In the genomic region with DNA sequence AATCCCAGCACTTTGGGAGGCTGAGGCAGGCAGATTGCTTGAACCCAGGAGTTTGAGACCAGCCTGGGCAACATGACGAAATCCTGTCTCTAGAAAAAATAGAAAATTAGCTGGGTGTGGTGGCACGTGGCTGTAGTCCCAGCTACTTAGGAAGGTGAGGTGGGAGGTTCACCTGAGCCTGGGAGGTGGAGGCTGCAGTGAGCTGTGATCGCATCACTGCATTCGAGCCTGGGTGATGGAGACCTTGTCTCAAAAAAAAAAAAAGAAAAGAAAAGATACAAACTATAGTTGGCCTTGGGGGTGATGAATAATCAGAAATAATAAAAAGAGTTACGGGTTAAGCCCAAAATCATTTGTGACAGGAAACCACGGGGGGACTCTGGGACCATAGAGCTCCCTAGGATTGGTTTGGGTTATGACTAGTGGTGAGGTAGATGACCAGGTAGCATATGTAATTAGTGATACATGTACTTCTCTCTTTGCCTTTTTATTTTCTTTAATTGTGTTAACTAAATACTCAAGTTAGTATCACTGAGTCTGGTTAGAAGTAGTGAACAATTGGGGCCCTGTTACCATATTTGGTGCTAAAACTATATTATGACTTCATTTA, we compare ENCODE assay signal across 1 cellular context.
TF ChIP-seq lines count a peak whose summit lies in the region.

No MANE protein-coding gene starts in this region.

TF ChIP-seq in HEK293, 187 proteins besides CTCF, POLR2A, EP300 and RAD21 (continued from another document):
- TF ChIP-seq, protein P1, sequence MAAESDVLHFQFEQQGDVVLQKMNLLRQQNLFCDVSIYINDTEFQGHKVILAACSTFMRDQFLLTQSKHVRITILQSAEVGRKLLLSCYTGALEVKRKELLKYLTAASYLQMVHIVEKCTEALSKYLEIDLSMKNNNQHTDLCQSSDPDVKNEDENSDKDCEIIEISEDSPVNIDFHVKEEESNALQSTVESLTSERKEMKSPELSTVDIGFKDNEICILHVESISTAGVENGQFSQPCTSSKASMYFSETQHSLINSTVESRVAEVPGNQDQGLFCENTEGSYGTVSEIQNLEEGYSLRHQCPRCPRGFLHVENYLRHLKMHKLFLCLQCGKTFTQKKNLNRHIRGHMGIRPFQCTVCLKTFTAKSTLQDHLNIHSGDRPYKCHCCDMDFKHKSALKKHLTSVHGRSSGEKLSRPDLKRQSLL (tag by site-specific recombination; IDR thresholded peaks at IDR 0.05) = peak; percentile 55; the same call in 1 of the 2 replicates
- TF ChIP-seq, protein P2, sequence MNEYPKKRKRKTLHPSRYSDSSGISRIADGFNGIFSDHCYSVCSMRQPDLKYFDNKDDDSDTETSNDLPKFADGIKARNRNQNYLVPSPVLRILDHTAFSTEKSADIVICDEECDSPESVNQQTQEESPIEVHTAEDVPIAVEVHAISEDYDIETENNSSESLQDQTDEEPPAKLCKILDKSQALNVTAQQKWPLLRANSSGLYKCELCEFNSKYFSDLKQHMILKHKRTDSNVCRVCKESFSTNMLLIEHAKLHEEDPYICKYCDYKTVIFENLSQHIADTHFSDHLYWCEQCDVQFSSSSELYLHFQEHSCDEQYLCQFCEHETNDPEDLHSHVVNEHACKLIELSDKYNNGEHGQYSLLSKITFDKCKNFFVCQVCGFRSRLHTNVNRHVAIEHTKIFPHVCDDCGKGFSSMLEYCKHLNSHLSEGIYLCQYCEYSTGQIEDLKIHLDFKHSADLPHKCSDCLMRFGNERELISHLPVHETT (tag by site-specific recombination; IDR thresholded peaks at IDR 0.05) = no peak
TF ChIP-seq in HEK293: peak in this region for 1.
